ENCODE assay signal across 22 cellular contexts in the genomic region with DNA sequence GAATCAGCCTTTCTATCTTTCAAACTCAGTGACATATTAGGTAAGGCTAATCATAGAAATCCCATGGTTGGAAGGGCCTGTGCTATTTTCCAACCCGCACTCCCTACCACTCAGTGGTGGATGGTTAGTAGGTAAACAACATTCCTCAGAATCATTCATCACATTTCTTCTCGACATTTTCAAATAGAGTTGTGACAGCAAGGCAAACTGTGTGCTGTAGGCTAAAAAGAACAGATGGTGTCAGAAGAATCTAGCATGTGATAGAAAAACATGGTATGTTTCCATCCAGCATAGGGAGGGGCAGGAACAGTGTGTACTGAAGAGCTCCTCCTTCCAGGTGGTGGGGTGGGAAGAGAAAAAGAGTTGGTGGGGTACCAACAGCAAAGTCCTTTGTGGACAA.
DNase-seq lines count a peak whose midpoint lies in the region; ATAC-seq and TF ChIP-seq lines count a peak whose summit lies in the region.
"Had no signal": no experiment of that assay in that cellular context is flagged by ENCODE, and none has a peak within 500 bp of the region (broad histone marks: within the 10 kb centered on the region; RNA-seq: fewer than 3 reads in every experiment).

No MANE protein-coding gene starts in this region.

- CTCF ChIA-PET in naive thymus-derived CD4-positive, alpha-beta T cell (lab: Charles Lee), result no interaction called here
- CTCF ChIA-PET in CD8-positive, alpha-beta memory T cell (lab: Charles Lee), result no interaction called here

- H3K27ac ChIP-seq in right cardiac atrium (ENCODE audit: low read length) (peak overlapping the region; percentile 4), aorta (ENCODE audit: low read depth in 1 of 2, low read length in 2 of 2) (peak overlapping the region; percentile 62 to 100)
- no peak overlapping the region for H3K27ac ChIP-seq in naive thymus-derived CD4-positive, alpha-beta T cell (ENCODE audit: low read depth, low read length)
- no peak overlapping the region for H3K27ac ChIP-seq in CD8-positive, alpha-beta memory T cell (ENCODE audit: low read depth, low read length)
- H3K27ac ChIP-seq: A549, prostate gland, stomach had no signal

- H3K4me1 Mint-ChIP-seq in progenitor cell of endocrine pancreas (ENCODE audit: low read depth), result peaks cover 28% of the 10 kb centered on the region
- no peaks in the 10 kb centered on the region for H3K4me1 Mint-ChIP-seq in naive thymus-derived CD4-positive, alpha-beta T cell
- no peaks in the 10 kb centered on the region for H3K4me1 Mint-ChIP-seq in CD8-positive, alpha-beta memory T cell
- H3K4me1 Mint-ChIP-seq: activated naive CD4-positive, alpha-beta T cell treated with anti-CD3 and anti-CD28 coated beads, Interleukin-2, amount 50 U/mL, for 24 hours; mesothelial cell of epicardium had no signal

- no peaks in the 10 kb centered on the region for H3K27me3 ChIP-seq in right cardiac atrium (ENCODE audit: control insufficient read depth, insufficient read depth)
- H3K27me3 ChIP-seq in aorta (ENCODE audit: control insufficient read depth in 1 of 2, insufficient read depth in 2 of 2, low read length in 1 of 2), result no peaks in the 10 kb centered on the region
- H3K27me3 ChIP-seq in naive thymus-derived CD4-positive, alpha-beta T cell (ENCODE audit: control insufficient read depth in 2 of 2, insufficient read depth in 2 of 2, low read length in 2 of 2), result no peaks in the 10 kb centered on the region
- no peaks in the 10 kb centered on the region for H3K27me3 ChIP-seq in CD8-positive, alpha-beta memory T cell (ENCODE audit: insufficient read depth, low read length, poor library complexity, severe bottlenecking)
- H3K27me3 ChIP-seq: spleen, stomach had no signal

- H3K4me3 ChIP-seq in right cardiac atrium (ENCODE audit: low read length) (no peak overlapping the region), aorta (ENCODE audit: low read length in 2 of 2) (no peak overlapping the region), foreskin fibroblast (ENCODE audit: low read depth in 1 of 2, low read length in 2 of 2) (no peak overlapping the region)
- H3K4me3 ChIP-seq in naive thymus-derived CD4-positive, alpha-beta T cell (ENCODE audit: low read length), result no peak overlapping the region
- no peak overlapping the region for H3K4me3 ChIP-seq in CD8-positive, alpha-beta memory T cell (ENCODE audit: low read length)
- H3K4me3 ChIP-seq: A549, prostate gland, spleen, stomach had no signal

- 62% methylated on average over 2 of the region's 2 CpGs for WGBS in right cardiac atrium
- 4 to 7% methylated on average over 2 of the region's 2 CpGs for WGBS in aorta, 2 donors

- TF ChIP-seq CTCF in progenitor cell of endocrine pancreas (IDR thresholded peaks at IDR 0.05; ENCODE audit: unreplicated experiment) (no peak), foreskin fibroblast (IDR thresholded peaks at IDR 0.05; ENCODE audit: low read depth, low read length) (no peak)

- ATAC-seq in Right ventricle myocardium inferior (peak; percentile 75), right cardiac atrium (peak in 1 of 2 donors; percentile 71), aorta (ENCODE audit: low FRiP score) (peak; percentile 75)
- ATAC-seq in naive thymus-derived CD4-positive, alpha-beta T cell, result no peak
- ATAC-seq: A549 had no signal

- H3K27me3 Mint-ChIP-seq in progenitor cell of endocrine pancreas, result no peaks in the 10 kb centered on the region
- H3K27me3 Mint-ChIP-seq in naive thymus-derived CD4-positive, alpha-beta T cell, result peaks cover 0 to 4% (median 0%) of the 10 kb centered on the region in 5 donors
- peaks cover 0 to 2% of the 10 kb centered on the region in 2 donors for H3K27me3 Mint-ChIP-seq in CD8-positive, alpha-beta memory T cell

- H3K9me3 ChIP-seq in right cardiac atrium (ENCODE audit: control insufficient read depth, low read length), result no peaks in the 10 kb centered on the region
- no peaks in the 10 kb centered on the region for H3K9me3 ChIP-seq in aorta (ENCODE audit: control insufficient read depth, low read length)
- H3K9me3 ChIP-seq in naive thymus-derived CD4-positive, alpha-beta T cell (ENCODE audit: control insufficient read depth in 2 of 3, low read length in 3 of 3), result no peaks in the 10 kb centered on the region
- no peaks in the 10 kb centered on the region for H3K9me3 ChIP-seq in CD8-positive, alpha-beta memory T cell (ENCODE audit: low read length)
- H3K9me3 ChIP-seq: A549, prostate gland, spleen, stomach had no signal

- H3K4me1 ChIP-seq in right cardiac atrium (ENCODE audit: control insufficient read depth, insufficient read depth, low read length) (peaks cover 1% of the 10 kb centered on the region), aorta (ENCODE audit: control insufficient read depth in 1 of 2, insufficient read depth in 2 of 2, low read length in 2 of 2) (peaks cover 6 to 13% of the 10 kb centered on the region in 2 donors)
- H3K4me1 ChIP-seq in naive thymus-derived CD4-positive, alpha-beta T cell (ENCODE audit: control insufficient read depth in 2 of 2, insufficient read depth in 2 of 2, low read length in 2 of 2), result no peaks in the 10 kb centered on the region
- no peaks in the 10 kb centered on the region for H3K4me1 ChIP-seq in CD8-positive, alpha-beta memory T cell (ENCODE audit: insufficient read depth, low read length)
- H3K4me1 ChIP-seq: A549, prostate gland, stomach had no signal

- H3K36me3 ChIP-seq in aorta (ENCODE audit: control insufficient read depth in 1 of 2, insufficient read depth in 2 of 2, low read length in 1 of 2), result no peaks in the 10 kb centered on the region
- no peaks in the 10 kb centered on the region for H3K36me3 ChIP-seq in naive thymus-derived CD4-positive, alpha-beta T cell (ENCODE audit: control insufficient read depth in 2 of 3, insufficient read depth in 3 of 3, low read length in 3 of 3)
- no peaks in the 10 kb centered on the region for H3K36me3 ChIP-seq in CD8-positive, alpha-beta memory T cell (ENCODE audit: insufficient read depth, low read length)
- H3K36me3 ChIP-seq: prostate gland, spleen, stomach had no signal

- no peaks in the 10 kb centered on the region for H3K36me3 Mint-ChIP-seq in progenitor cell of endocrine pancreas (ENCODE audit: insufficient read depth)
- H3K36me3 Mint-ChIP-seq in naive thymus-derived CD4-positive, alpha-beta T cell, result no peaks in the 10 kb centered on the region
- no peaks in the 10 kb centered on the region for H3K36me3 Mint-ChIP-seq in CD8-positive, alpha-beta memory T cell
- H3K36me3 Mint-ChIP-seq: activated naive CD4-positive, alpha-beta T cell treated with anti-CD3 and anti-CD28 coated beads, Interleukin-2, amount 50 U/mL, for 24 hours; mesothelial cell of epicardium had no signal

- H3K27ac Mint-ChIP-seq in progenitor cell of endocrine pancreas, result peak overlapping the region; percentile 83
- no peak overlapping the region for H3K27ac Mint-ChIP-seq in naive thymus-derived CD4-positive, alpha-beta T cell
- no peak overlapping the region for H3K27ac Mint-ChIP-seq in CD8-positive, alpha-beta memory T cell
- H3K27ac Mint-ChIP-seq: activated naive CD4-positive, alpha-beta T cell treated with anti-CD3 and anti-CD28 coated beads, Interleukin-2, amount 50 U/mL, for 24 hours; mesothelial cell of epicardium; nephron progenitor cell had no signal

- intact Hi-C loops in Right ventricle myocardium inferior (cut with DNase I) (loop anchor here (5.0 kb wide), 1 partner anchor 50 kb away; no protein-coding TSS in a partner anchor), cardiac septum (cut with DNase I) (no loop called here), right cardiac atrium (cut with DNase I) (no loop called here), aorta (cut with DNase I) (loop anchor here (10.0 kb wide), 2 partner anchors 922 to 932 kb away; no protein-coding TSS in a partner anchor)
- intact Hi-C loops in naive thymus-derived CD4-positive, alpha-beta T cell (cut with micrococcal nuclease), result no loop called here

- H3K4me3 Mint-ChIP-seq in progenitor cell of endocrine pancreas (ENCODE audit: low read depth), result no peak overlapping the region
- H3K4me3 Mint-ChIP-seq in naive thymus-derived CD4-positive, alpha-beta T cell, result no peak overlapping the region
- H3K4me3 Mint-ChIP-seq in CD8-positive, alpha-beta memory T cell, result no peak overlapping the region
- H3K4me3 Mint-ChIP-seq: activated naive CD4-positive, alpha-beta T cell treated with anti-CD3 and anti-CD28 coated beads, Interleukin-2, amount 50 U/mL, for 24 hours; mesothelial cell of epicardium; nephron progenitor cell had no signal

- POLR2A ChIA-PET in naive thymus-derived CD4-positive, alpha-beta T cell (lab: Charles Lee), result no interaction called here
- POLR2A ChIA-PET in CD8-positive, alpha-beta memory T cell (lab: Charles Lee), result no interaction called here

- no peaks in the 10 kb centered on the region for H3K9me3 Mint-ChIP-seq in progenitor cell of endocrine pancreas (ENCODE audit: low read depth)
- H3K9me3 Mint-ChIP-seq in naive thymus-derived CD4-positive, alpha-beta T cell, result peaks cover 0 to 4% (median 0%) of the 10 kb centered on the region in 11 donors
- peaks cover 0 to 5% (median 1%) of the 10 kb centered on the region in 5 donors for H3K9me3 Mint-ChIP-seq in CD8-positive, alpha-beta memory T cell
- H3K9me3 Mint-ChIP-seq: mesothelial cell of epicardium, nephron progenitor cell had no signal

- DNase-seq in Right ventricle myocardium inferior (ENCODE audit: missing footprints) (no peak), cardiac septum (ENCODE audit: low spot score) (no peak), right cardiac atrium (no peak), progenitor cell of endocrine pancreas (ENCODE audit: low spot score, unreplicated experiment) (no peak), aorta (no peak), foreskin fibroblast (no peak)
- no peak for DNase-seq in naive thymus-derived CD4-positive, alpha-beta T cell
- DNase-seq in CD8-positive, alpha-beta memory T cell, result no peak
- DNase-seq: activated T-cell treated with anti-CD3 and anti-CD28 coated beads, Interleukin-2, amount 50 U/mL, for 48 hours; cortex of kidney; EL; hypothalamus; Karpas-422; NCI-H526 treated with DMSO at 0.1 percent for 48 hours; nephron progenitor cell; spleen; stimulated activated CD4-positive, alpha-beta T cell treated with anti-CD3 and anti-CD28 coated beads, Interleukin-4, amount 100 ng/mL, for 4 hours; stomach had no signal

Comparison
In these comparisons a context has a peak if more than half of its experiments do, and no peak if none do; other contexts are left out.
1. intact Hi-C loops: an anchor here in Right ventricle myocardium inferior (5.0 kb wide) and aorta (10.0 kb wide); none called in cardiac septum, right cardiac atrium and naive thymus-derived CD4-positive, alpha-beta T cell.
2. H3K27ac ChIP-seq: peak in right cardiac atrium (single experiment) and aorta (2 of 2); none in naive thymus-derived CD4-positive, alpha-beta T cell (single experiment) and CD8-positive, alpha-beta memory T cell (single experiment).